1 cellular context compared by ENCODE assay signal in the genomic region with DNA sequence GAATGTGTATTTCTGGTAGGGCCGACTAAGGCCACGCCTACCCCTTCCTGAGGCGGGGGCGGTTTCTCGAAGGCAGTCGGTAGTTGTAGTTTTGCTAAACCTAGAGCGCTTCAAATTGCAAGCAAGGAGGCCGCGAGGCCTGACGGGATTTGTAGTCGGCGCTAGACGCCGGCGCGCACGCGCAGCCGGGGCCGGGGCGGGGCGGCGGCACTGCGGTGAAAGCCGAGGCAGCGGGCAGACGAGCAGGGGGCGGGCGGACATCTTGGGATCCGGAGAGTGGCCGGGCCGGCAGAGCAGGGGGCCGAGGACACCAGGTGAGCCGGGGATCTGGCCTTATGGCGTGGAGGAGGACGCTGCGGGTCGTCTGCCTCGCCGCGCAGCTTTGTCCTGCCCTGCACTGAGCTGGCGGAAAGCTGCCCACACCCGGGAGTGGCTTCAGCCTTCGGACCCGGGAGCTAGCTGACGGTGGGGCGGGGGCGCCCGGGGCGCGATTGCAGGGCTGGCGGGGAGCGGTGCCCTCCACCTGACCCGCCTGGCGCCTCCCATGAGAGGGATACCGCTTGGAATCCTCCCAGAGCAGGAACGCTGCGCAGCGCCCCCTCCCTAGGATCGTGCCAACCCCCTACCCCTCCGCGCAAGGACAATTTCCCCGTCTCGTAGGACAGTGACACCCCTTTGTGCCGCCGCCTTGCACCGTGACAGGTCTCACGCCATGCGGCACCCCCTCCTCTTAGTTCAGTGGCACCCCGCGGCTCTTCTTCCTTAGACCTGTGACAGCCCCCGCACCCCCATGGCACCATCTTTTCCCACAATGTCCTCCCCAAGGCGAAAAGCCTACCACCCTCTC.
A peak's percentile ranks its signal among the peaks of the same experiment; 100 is the strongest.
TF ChIP-seq lines count a peak whose summit lies in the region.

A gene (plus strand): TSS at position 210 of the 847 bp plus-strand sequence. CDS start 2,139 bp downstream, outside the sequence.

TF ChIP-seq in GM12878, 131 proteins besides CTCF, POLR2A, EP300 and RAD21 (continued from another document and continues in another):
- TF ChIP-seq, protein P1, sequence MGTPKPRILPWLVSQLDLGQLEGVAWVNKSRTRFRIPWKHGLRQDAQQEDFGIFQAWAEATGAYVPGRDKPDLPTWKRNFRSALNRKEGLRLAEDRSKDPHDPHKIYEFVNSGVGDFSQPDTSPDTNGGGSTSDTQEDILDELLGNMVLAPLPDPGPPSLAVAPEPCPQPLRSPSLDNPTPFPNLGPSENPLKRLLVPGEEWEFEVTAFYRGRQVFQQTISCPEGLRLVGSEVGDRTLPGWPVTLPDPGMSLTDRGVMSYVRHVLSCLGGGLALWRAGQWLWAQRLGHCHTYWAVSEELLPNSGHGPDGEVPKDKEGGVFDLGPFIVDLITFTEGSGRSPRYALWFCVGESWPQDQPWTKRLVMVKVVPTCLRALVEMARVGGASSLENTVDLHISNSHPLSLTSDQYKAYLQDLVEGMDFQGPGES (IDR thresholded peaks at IDR 0.05), result no peak
- TF ChIP-seq SMARCA5 (IDR thresholded peaks at IDR 0.05) (peak; percentile 68), FOXK2 (IDR thresholded peaks at IDR 0.05) (no peak), CBX5 (IDR thresholded peaks at IDR 0.05; ENCODE audit: low read depth) (no peak), KLF5 (IDR thresholded peaks at IDR 0.05; ENCODE audit: partially characterized antibody) (no peak), SMAD5 (IDR thresholded peaks at IDR 0.05; ENCODE audit: low read depth) (no peak; the same call in 1 of the 2 replicates), BHLHE40 (IDR thresholded peaks at IDR 0.05; ENCODE audit: borderline replicate concordance in 1 of 2, low read depth in 2 of 2, low read length in 1 of 2) (peak in 1 of 2 experiments; percentile 47; a peak in 3 of 4 replicates), YBX1 (IDR thresholded peaks at IDR 0.05) (no peak), CHD1 (IDR thresholded peaks at IDR 0.05; ENCODE audit: low read depth, low read length) (no peak), GATAD2B (conservative IDR thresholded peaks at IDR 0.05; ENCODE audit: low read depth) (peak; percentile 88), JUND (IDR thresholded peaks at IDR 0.05; ENCODE audit: low read depth, low read length) (no peak), KDM1A (IDR thresholded peaks at IDR 0.05; ENCODE audit: borderline replicate concordance) (no peak), POLR2AphosphoS2 (IDR thresholded peaks at IDR 0.05; ENCODE audit: low read depth, low read length) (peak; percentile 74; the same call in 1 of the 2 replicates), PAX8 (IDR thresholded peaks at IDR 0.05) (no peak), CBFB (IDR thresholded peaks at IDR 0.05; ENCODE audit: low read depth) (no peak), NFIC (IDR thresholded peaks at IDR 0.05; ENCODE audit: low read depth, low read length) (no peak), MEF2A (IDR thresholded peaks at IDR 0.05; ENCODE audit: insufficient read depth, low read depth, low read length) (no peak), IKZF1 (conservative IDR thresholded peaks at IDR 0.05) (peak; percentile 99), ZBED1 (IDR thresholded peaks at IDR 0.05; ENCODE audit: borderline replicate concordance) (no peak), STAT3 (IDR thresholded peaks at IDR 0.05; ENCODE audit: low read depth, low read length) (no peak), ZNF274 (IDR thresholded peaks at IDR 0.05; ENCODE audit: insufficient read depth, insufficient read length) (no peak), CEBPB (IDR thresholded peaks at IDR 0.05; ENCODE audit: borderline replicate concordance in 1 of 2, low read depth in 2 of 2, low read length in 2 of 2) (no peak), EGR1 (IDR thresholded peaks at IDR 0.05; ENCODE audit: borderline replicate concordance in 1 of 2, low read depth in 2 of 2, low read length in 2 of 2) (peak; percentile 48 to 99), BMI1 (IDR thresholded peaks at IDR 0.05; ENCODE audit: borderline replicate concordance) (no peak), MXI1 (IDR thresholded peaks at IDR 0.05; ENCODE audit: low read depth, low read length) (no peak), RUNX3 (IDR thresholded peaks at IDR 0.05; ENCODE audit: low read length) (peak; percentile 52), ZNF384 (IDR thresholded peaks at IDR 0.05; ENCODE audit: borderline replicate concordance, low read depth, low read length) (no peak), SIN3A (IDR thresholded peaks at IDR 0.05; ENCODE audit: low read depth, low read length) (no peak), SREBF1 (IDR thresholded peaks at IDR 0.05; ENCODE audit: low read length) (peak; percentile 90; the same call in 1 of the 2 replicates), RBBP5 (conservative IDR thresholded peaks at IDR 0.05) (no peak), ATF7 (IDR thresholded peaks at IDR 0.05; ENCODE audit: low read depth) (0 out of 2 replicates have a peak, but pooled peaks have one; percentile 29), SIX5 (IDR thresholded peaks at IDR 0.05; ENCODE audit: low read depth, low read length, severe bottlenecking) (peak; percentile 98), STAT1 (conservative IDR thresholded peaks at IDR 0.05) (no peak), ZNF217 (IDR thresholded peaks at IDR 0.05) (no peak), CREM (IDR thresholded peaks at IDR 0.05; ENCODE audit: low read depth) (peak; percentile 90; the same call in 1 of the 2 replicates)
- TF ChIP-seq, protein P2, sequence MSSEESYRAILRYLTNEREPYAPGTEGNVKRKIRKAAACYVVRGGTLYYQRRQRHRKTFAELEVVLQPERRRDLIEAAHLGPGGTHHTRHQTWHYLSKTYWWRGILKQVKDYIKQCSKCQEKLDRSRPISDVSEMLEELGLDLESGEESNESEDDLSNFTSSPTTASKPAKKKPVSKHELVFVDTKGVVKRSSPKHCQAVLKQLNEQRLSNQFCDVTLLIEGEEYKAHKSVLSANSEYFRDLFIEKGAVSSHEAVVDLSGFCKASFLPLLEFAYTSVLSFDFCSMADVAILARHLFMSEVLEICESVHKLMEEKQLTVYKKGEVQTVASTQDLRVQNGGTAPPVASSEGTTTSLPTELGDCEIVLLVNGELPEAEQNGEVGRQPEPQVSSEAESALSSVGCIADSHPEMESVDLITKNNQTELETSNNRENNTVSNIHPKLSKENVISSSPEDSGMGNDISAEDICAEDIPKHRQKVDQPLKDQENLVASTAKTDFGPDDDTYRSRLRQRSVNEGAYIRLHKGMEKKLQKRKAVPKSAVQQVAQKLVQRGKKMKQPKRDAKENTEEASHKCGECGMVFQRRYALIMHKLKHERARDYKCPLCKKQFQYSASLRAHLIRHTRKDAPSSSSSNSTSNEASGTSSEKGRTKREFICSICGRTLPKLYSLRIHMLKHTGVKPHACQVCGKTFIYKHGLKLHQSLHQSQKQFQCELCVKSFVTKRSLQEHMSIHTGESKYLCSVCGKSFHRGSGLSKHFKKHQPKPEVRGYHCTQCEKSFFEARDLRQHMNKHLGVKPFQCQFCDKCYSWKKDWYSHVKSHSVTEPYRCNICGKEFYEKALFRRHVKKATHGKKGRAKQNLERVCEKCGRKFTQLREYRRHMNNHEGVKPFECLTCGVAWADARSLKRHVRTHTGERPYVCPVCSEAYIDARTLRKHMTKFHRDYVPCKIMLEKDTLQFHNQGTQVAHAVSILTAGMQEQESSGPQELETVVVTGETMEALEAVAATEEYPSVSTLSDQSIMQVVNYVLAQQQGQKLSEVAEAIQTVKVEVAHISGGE (CRISPR knock-in tag; IDR thresholded peaks at IDR 0.05), result no peak
- TF ChIP-seq, protein P3, sequence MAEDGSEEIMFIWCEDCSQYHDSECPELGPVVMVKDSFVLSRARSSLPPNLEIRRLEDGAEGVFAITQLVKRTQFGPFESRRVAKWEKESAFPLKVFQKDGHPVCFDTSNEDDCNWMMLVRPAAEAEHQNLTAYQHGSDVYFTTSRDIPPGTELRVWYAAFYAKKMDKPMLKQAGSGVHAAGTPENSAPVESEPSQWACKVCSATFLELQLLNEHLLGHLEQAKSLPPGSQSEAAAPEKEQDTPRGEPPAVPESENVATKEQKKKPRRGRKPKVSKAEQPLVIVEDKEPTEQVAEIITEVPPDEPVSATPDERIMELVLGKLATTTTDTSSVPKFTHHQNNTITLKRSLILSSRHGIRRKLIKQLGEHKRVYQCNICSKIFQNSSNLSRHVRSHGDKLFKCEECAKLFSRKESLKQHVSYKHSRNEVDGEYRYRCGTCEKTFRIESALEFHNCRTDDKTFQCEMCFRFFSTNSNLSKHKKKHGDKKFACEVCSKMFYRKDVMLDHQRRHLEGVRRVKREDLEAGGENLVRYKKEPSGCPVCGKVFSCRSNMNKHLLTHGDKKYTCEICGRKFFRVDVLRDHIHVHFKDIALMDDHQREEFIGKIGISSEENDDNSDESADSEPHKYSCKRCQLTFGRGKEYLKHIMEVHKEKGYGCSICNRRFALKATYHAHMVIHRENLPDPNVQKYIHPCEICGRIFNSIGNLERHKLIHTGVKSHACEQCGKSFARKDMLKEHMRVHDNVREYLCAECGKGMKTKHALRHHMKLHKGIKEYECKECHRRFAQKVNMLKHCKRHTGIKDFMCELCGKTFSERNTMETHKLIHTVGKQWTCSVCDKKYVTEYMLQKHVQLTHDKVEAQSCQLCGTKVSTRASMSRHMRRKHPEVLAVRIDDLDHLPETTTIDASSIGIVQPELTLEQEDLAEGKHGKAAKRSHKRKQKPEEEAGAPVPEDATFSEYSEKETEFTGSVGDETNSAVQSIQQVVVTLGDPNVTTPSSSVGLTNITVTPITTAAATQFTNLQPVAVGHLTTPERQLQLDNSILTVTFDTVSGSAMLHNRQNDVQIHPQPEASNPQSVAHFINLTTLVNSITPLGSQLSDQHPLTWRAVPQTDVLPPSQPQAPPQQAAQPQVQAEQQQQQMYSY (CRISPR knock-in tag; IDR thresholded peaks at IDR 0.05), result no peak
- TF ChIP-seq, protein P4, sequence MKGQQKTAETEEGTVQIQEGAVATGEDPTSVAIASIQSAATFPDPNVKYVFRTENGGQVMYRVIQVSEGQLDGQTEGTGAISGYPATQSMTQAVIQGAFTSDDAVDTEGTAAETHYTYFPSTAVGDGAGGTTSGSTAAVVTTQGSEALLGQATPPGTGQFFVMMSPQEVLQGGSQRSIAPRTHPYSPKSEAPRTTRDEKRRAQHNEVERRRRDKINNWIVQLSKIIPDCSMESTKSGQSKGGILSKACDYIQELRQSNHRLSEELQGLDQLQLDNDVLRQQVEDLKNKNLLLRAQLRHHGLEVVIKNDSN (IDR thresholded peaks at IDR 0.05; ENCODE audit: borderline replicate concordance, extremely low read length, insufficient read depth, low read depth, low read length), result no peak
- TF ChIP-seq, protein P5, sequence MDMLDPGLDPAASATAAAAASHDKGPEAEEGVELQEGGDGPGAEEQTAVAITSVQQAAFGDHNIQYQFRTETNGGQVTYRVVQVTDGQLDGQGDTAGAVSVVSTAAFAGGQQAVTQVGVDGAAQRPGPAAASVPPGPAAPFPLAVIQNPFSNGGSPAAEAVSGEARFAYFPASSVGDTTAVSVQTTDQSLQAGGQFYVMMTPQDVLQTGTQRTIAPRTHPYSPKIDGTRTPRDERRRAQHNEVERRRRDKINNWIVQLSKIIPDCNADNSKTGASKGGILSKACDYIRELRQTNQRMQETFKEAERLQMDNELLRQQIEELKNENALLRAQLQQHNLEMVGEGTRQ (IDR thresholded peaks at IDR 0.05; ENCODE audit: borderline replicate concordance, low read depth, low read length), result no peak
- TF ChIP-seq, protein P6, sequence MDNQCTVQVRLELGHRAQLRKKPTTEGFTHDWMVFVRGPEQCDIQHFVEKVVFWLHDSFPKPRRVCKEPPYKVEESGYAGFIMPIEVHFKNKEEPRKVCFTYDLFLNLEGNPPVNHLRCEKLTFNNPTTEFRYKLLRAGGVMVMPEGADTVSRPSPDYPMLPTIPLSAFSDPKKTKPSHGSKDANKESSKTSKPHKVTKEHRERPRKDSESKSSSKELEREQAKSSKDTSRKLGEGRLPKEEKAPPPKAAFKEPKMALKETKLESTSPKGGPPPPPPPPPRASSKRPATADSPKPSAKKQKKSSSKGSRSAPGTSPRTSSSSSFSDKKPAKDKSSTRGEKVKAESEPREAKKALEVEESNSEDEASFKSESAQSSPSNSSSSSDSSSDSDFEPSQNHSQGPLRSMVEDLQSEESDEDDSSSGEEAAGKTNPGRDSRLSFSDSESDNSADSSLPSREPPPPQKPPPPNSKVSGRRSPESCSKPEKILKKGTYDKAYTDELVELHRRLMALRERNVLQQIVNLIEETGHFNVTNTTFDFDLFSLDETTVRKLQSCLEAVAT (IDR thresholded peaks at IDR 0.05), result no peak
- TF ChIP-seq, protein P7, sequence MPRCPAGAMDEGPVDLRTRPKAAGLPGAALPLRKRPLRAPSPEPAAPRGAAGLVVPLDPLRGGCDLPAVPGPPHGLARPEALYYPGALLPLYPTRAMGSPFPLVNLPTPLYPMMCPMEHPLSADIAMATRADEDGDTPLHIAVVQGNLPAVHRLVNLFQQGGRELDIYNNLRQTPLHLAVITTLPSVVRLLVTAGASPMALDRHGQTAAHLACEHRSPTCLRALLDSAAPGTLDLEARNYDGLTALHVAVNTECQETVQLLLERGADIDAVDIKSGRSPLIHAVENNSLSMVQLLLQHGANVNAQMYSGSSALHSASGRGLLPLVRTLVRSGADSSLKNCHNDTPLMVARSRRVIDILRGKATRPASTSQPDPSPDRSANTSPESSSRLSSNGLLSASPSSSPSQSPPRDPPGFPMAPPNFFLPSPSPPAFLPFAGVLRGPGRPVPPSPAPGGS (IDR thresholded peaks at IDR 0.05; ENCODE audit: borderline replicate concordance, insufficient read depth, low read depth, low read length, poor library complexity, severe bottlenecking), result no peak
- TF ChIP-seq, protein P8, sequence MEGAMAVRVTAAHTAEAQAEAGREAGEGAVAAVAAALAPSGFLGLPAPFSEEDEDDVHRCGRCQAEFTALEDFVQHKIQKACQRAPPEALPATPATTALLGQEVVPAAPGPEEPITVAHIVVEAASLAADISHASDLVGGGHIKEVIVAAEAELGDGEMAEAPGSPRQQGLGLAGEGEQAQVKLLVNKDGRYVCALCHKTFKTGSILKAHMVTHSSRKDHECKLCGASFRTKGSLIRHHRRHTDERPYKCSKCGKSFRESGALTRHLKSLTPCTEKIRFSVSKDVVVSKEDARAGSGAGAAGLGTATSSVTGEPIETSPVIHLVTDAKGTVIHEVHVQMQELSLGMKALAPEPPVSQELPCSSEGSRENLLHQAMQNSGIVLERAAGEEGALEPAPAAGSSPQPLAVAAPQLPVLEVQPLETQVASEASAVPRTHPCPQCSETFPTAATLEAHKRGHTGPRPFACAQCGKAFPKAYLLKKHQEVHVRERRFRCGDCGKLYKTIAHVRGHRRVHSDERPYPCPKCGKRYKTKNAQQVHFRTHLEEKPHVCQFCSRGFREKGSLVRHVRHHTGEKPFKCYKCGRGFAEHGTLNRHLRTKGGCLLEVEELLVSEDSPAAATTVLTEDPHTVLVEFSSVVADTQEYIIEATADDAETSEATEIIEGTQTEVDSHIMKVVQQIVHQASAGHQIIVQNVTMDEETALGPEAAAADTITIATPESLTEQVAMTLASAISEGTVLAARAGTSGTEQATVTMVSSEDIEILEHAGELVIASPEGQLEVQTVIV (IDR thresholded peaks at IDR 0.05; ENCODE audit: borderline replicate concordance, partially characterized antibody), result no peak
- TF ChIP-seq, protein P9, sequence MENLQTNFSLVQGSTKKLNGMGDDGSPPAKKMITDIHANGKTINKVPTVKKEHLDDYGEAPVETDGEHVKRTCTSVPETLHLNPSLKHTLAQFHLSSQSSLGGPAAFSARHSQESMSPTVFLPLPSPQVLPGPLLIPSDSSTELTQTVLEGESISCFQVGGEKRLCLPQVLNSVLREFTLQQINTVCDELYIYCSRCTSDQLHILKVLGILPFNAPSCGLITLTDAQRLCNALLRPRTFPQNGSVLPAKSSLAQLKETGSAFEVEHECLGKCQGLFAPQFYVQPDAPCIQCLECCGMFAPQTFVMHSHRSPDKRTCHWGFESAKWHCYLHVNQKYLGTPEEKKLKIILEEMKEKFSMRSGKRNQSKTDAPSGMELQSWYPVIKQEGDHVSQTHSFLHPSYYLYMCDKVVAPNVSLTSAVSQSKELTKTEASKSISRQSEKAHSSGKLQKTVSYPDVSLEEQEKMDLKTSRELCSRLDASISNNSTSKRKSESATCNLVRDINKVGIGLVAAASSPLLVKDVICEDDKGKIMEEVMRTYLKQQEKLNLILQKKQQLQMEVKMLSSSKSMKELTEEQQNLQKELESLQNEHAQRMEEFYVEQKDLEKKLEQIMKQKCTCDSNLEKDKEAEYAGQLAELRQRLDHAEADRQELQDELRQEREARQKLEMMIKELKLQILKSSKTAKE (IDR thresholded peaks at IDR 0.05; ENCODE audit: low read depth, poor library complexity, severe bottlenecking), result no peak
